In the genomic region with DNA sequence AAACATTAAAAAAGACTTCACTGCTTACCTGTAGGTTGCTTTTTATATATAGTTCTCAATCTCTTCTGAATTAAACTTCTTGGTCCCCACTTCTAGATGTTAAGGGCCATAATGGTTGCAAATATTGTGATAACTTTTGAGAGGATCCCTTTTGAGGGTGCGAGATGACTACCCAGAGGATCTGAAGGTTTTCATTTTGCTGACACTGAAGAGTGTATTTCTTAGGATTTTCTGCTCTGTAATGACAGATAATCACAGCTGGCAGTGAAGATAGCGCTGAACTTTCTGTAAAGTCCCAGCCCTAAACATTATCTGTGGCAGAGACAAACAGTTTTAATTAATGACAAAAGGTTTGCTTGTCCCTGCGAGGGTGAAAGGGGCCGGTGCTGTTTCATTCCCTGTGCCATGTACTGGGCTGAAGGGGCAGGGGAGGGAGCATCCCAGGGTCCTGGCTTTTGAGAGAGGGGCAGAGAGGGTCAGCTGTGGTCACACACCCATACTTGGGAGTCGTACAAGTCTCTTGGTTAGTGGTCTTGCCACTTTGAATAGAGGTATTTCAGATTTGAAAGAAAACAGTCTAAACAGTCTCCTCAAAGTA, we compare ENCODE assay signal across 1 cellular context.
TF ChIP-seq lines count a peak whose summit lies in the region.

No MANE protein-coding gene starts in this region.

TF ChIP-seq in K562, 482 proteins besides CTCF, POLR2A, EP300 and RAD21 (continued from another document):
- TF ChIP-seq, protein P1, sequence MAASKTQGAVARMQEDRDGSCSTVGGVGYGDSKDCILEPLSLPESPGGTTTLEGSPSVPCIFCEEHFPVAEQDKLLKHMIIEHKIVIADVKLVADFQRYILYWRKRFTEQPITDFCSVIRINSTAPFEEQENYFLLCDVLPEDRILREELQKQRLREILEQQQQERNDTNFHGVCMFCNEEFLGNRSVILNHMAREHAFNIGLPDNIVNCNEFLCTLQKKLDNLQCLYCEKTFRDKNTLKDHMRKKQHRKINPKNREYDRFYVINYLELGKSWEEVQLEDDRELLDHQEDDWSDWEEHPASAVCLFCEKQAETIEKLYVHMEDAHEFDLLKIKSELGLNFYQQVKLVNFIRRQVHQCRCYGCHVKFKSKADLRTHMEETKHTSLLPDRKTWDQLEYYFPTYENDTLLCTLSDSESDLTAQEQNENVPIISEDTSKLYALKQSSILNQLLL (CRISPR knock-in tag; IDR thresholded peaks at IDR 0.05; ENCODE audit: borderline replicate concordance), result no peak
- TF ChIP-seq RBM15 (IDR thresholded peaks at IDR 0.05; ENCODE audit: insufficient read depth, low read length) (no peak), LEF1 (IDR thresholded peaks at IDR 0.05) (peak; percentile 85), ARID1B (IDR thresholded peaks at IDR 0.05) (peak; percentile 97), HDAC3 (IDR thresholded peaks at IDR 0.05; ENCODE audit: borderline replicate concordance, partially characterized antibody) (peak; percentile 52), CHD1 (IDR thresholded peaks at IDR 0.05; ENCODE audit: low read length) (no peak), NCOA1 (IDR thresholded peaks at IDR 0.05; ENCODE audit: low read depth) (peak; percentile 69; the same call in 1 of the 2 replicates), KDM1A (IDR thresholded peaks at IDR 0.05) (peak; percentile 88 to 89), NCOA2 (IDR thresholded peaks at IDR 0.05; ENCODE audit: partially characterized antibody in 2 of 2) (peak in 1 of 2 experiments; percentile 93), RNF2 (IDR thresholded peaks at IDR 0.05) (peak; percentile 73), MAZ (CRISPR knock-in tag; conservative IDR thresholded peaks at IDR 0.05 in 1 of 2, IDR thresholded peaks at IDR 0.05 in 1 of 2) (0 out of 4 replicates have a peak, but pooled peaks of 1 of the 2 experiments have one; percentile 21), KLF16 (IDR thresholded peaks at IDR 0.05) (peak; percentile 85), POLR2AphosphoS2 (IDR thresholded peaks at IDR 0.05; ENCODE audit: low read length) (no peak), PHF20 (IDR thresholded peaks at IDR 0.05; ENCODE audit: partially characterized antibody) (no peak), ATF7 (IDR thresholded peaks at IDR 0.05) (peak; percentile 27; the same call in 1 of the 2 replicates), NFIC (IDR thresholded peaks at IDR 0.05) (peak; percentile 67), TCFL5 (CRISPR knock-in tag; conservative IDR thresholded peaks at IDR 0.05) (no peak), CBFA2T3 (IDR thresholded peaks at IDR 0.05) (peak; percentile 94), SMAD4 (CRISPR knock-in tag; conservative IDR thresholded peaks at IDR 0.05) (0 out of 2 replicates have a peak, but pooled peaks have one; percentile 28), ZNF766 (CRISPR knock-in tag; conservative IDR thresholded peaks at IDR 0.05) (0 out of 2 replicates have a peak, but pooled peaks have one; percentile 48), CC2D1A (IDR thresholded peaks at IDR 0.05) (peak; percentile 48; the same call in 1 of the 2 replicates), FOXJ2 (tag; IDR thresholded peaks at IDR 0.05) (0 out of 2 replicates have a peak, but pooled peaks have one; percentile 37)
- TF ChIP-seq, protein P2, sequence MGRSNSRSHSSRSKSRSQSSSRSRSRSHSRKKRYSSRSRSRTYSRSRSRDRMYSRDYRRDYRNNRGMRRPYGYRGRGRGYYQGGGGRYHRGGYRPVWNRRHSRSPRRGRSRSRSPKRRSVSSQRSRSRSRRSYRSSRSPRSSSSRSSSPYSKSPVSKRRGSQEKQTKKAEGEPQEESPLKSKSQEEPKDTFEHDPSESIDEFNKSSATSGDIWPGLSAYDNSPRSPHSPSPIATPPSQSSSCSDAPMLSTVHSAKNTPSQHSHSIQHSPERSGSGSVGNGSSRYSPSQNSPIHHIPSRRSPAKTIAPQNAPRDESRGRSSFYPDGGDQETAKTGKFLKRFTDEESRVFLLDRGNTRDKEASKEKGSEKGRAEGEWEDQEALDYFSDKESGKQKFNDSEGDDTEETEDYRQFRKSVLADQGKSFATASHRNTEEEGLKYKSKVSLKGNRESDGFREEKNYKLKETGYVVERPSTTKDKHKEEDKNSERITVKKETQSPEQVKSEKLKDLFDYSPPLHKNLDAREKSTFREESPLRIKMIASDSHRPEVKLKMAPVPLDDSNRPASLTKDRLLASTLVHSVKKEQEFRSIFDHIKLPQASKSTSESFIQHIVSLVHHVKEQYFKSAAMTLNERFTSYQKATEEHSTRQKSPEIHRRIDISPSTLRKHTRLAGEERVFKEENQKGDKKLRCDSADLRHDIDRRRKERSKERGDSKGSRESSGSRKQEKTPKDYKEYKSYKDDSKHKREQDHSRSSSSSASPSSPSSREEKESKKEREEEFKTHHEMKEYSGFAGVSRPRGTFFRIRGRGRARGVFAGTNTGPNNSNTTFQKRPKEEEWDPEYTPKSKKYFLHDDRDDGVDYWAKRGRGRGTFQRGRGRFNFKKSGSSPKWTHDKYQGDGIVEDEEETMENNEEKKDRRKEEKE (IDR thresholded peaks at IDR 0.05; ENCODE audit: borderline replicate concordance in 1 of 2, control insufficient read depth in 1 of 2, low read depth in 2 of 2, low read length in 1 of 2), result no peak
- TF ChIP-seq, protein P3, sequence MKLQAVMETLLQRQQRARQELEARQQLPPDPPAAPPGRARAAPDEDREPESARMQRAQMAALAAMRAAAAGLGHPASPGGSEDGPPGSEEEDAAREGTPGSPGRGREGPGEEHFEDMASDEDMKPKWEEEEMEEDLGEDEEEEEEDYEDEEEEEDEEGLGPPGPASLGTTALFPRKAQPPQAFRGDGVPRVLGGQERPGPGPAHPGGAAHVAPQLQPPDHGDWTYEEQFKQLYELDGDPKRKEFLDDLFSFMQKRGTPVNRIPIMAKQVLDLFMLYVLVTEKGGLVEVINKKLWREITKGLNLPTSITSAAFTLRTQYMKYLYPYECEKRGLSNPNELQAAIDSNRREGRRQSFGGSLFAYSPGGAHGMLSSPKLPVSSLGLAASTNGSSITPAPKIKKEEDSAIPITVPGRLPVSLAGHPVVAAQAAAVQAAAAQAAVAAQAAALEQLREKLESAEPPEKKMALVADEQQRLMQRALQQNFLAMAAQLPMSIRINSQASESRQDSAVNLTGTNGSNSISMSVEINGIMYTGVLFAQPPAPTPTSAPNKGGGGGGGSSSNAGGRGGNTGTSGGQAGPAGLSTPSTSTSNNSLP (IDR thresholded peaks at IDR 0.05; ENCODE audit: borderline replicate concordance, low read depth, low read length), result 0 out of 2 replicates have a peak, but pooled peaks have one; percentile 56
- TF ChIP-seq, protein P4, sequence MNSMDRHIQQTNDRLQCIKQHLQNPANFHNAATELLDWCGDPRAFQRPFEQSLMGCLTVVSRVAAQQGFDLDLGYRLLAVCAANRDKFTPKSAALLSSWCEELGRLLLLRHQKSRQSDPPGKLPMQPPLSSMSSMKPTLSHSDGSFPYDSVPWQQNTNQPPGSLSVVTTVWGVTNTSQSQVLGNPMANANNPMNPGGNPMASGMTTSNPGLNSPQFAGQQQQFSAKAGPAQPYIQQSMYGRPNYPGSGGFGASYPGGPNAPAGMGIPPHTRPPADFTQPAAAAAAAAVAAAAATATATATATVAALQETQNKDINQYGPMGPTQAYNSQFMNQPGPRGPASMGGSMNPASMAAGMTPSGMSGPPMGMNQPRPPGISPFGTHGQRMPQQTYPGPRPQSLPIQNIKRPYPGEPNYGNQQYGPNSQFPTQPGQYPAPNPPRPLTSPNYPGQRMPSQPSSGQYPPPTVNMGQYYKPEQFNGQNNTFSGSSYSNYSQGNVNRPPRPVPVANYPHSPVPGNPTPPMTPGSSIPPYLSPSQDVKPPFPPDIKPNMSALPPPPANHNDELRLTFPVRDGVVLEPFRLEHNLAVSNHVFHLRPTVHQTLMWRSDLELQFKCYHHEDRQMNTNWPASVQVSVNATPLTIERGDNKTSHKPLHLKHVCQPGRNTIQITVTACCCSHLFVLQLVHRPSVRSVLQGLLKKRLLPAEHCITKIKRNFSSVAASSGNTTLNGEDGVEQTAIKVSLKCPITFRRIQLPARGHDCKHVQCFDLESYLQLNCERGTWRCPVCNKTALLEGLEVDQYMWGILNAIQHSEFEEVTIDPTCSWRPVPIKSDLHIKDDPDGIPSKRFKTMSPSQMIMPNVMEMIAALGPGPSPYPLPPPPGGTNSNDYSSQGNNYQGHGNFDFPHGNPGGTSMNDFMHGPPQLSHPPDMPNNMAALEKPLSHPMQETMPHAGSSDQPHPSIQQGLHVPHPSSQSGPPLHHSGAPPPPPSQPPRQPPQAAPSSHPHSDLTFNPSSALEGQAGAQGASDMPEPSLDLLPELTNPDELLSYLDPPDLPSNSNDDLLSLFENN (IDR thresholded peaks at IDR 0.05; ENCODE audit: low read depth in 2 of 2, low read length in 2 of 2), result peak in 1 of 2 experiments; percentile 88; a peak in 2 of 4 replicates
- TF ChIP-seq, protein P5, sequence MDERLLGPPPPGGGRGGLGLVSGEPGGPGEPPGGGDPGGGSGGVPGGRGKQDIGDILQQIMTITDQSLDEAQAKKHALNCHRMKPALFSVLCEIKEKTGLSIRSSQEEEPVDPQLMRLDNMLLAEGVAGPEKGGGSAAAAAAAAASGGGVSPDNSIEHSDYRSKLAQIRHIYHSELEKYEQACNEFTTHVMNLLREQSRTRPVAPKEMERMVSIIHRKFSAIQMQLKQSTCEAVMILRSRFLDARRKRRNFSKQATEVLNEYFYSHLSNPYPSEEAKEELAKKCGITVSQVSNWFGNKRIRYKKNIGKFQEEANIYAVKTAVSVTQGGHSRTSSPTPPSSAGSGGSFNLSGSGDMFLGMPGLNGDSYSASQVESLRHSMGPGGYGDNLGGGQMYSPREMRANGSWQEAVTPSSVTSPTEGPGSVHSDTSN (CRISPR knock-in tag; IDR thresholded peaks at IDR 0.05; ENCODE audit: low read depth), result no peak
- TF ChIP-seq, protein P5 (tag; conservative IDR thresholded peaks at IDR 0.05; ENCODE audit: low read depth), result peak; percentile 97
